1 cellular context compared by ENCODE assay signal in the genomic region with DNA sequence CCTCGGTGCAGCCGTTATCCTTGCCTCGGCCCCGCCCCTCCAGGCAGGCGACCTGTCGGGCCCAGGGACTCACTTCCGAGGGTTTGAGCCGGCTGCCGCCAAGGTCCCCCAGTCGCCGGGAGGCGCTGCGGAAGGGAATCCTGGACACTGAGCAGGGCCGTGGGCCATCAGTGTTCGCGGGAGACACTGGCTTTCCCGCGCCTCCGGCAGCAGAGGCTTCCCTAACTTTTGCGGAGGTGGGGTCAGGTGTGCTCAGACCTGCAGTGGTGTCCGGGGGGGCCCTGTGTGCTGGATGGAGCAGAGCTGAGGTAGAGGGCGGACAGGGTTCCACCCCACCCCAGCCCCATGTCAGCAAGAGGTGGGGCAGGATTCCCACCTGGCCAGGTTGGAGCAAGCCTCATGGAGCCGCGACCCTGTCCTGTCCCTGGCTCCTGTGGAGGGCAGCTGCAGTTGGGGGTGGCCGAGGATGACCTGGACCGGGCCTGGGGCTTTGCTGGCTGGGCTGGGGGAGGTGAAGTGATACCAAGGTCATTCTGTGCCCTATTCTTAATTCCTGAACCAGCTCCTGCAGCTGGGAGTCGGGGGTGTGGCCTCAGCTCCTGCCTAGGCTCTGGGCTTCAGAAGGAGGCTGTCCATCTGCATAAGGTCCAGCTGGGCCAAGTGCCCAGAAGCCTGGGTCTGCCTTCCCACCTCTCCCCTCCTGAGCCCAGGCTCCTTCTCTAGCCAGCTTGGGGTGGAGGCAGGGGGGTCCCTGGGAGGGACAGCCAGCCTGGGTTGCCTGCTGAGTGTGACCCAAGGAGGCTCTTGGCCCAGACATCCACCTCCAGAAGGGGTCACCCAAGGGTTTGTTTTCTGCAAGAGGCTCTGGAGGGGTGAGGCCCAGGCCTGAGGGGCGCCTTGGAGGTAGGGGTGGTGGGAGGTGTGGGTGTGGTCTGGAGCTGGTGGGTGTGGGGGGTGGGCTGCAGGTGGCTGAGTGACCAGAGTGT.
TF ChIP-seq lines count a peak whose summit lies in the region.

No MANE protein-coding gene starts in this region.

TF ChIP-seq in GM23338, 12 proteins besides CTCF, POLR2A, EP300 and RAD21 (continued from another document):
- TF ChIP-seq, protein P1, sequence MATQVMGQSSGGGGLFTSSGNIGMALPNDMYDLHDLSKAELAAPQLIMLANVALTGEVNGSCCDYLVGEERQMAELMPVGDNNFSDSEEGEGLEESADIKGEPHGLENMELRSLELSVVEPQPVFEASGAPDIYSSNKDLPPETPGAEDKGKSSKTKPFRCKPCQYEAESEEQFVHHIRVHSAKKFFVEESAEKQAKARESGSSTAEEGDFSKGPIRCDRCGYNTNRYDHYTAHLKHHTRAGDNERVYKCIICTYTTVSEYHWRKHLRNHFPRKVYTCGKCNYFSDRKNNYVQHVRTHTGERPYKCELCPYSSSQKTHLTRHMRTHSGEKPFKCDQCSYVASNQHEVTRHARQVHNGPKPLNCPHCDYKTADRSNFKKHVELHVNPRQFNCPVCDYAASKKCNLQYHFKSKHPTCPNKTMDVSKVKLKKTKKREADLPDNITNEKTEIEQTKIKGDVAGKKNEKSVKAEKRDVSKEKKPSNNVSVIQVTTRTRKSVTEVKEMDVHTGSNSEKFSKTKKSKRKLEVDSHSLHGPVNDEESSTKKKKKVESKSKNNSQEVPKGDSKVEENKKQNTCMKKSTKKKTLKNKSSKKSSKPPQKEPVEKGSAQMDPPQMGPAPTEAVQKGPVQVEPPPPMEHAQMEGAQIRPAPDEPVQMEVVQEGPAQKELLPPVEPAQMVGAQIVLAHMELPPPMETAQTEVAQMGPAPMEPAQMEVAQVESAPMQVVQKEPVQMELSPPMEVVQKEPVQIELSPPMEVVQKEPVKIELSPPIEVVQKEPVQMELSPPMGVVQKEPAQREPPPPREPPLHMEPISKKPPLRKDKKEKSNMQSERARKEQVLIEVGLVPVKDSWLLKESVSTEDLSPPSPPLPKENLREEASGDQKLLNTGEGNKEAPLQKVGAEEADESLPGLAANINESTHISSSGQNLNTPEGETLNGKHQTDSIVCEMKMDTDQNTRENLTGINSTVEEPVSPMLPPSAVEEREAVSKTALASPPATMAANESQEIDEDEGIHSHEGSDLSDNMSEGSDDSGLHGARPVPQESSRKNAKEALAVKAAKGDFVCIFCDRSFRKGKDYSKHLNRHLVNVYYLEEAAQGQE (IDR thresholded peaks at IDR 0.05; ENCODE audit: unreplicated experiment): no peak
- TF ChIP-seq EZH2phosphoT487 (IDR thresholded peaks at IDR 0.05; ENCODE audit: unreplicated experiment) (no peak), ZNF331 (CRISPR knock-in tag; IDR thresholded peaks at IDR 0.05; ENCODE audit: low read depth) (no peak), NANOG (IDR thresholded peaks at IDR 0.05; ENCODE audit: borderline replicate concordance) (no peak), EZH2 (IDR thresholded peaks at IDR 0.05; ENCODE audit: low read depth, unreplicated experiment) (no peak), POLR2AphosphoS5 (IDR thresholded peaks at IDR 0.05; ENCODE audit: low read depth) (no peak), STAT1 (IDR thresholded peaks at IDR 0.05; ENCODE audit: unreplicated experiment) (no peak)
- TF ChIP-seq, protein P2, sequence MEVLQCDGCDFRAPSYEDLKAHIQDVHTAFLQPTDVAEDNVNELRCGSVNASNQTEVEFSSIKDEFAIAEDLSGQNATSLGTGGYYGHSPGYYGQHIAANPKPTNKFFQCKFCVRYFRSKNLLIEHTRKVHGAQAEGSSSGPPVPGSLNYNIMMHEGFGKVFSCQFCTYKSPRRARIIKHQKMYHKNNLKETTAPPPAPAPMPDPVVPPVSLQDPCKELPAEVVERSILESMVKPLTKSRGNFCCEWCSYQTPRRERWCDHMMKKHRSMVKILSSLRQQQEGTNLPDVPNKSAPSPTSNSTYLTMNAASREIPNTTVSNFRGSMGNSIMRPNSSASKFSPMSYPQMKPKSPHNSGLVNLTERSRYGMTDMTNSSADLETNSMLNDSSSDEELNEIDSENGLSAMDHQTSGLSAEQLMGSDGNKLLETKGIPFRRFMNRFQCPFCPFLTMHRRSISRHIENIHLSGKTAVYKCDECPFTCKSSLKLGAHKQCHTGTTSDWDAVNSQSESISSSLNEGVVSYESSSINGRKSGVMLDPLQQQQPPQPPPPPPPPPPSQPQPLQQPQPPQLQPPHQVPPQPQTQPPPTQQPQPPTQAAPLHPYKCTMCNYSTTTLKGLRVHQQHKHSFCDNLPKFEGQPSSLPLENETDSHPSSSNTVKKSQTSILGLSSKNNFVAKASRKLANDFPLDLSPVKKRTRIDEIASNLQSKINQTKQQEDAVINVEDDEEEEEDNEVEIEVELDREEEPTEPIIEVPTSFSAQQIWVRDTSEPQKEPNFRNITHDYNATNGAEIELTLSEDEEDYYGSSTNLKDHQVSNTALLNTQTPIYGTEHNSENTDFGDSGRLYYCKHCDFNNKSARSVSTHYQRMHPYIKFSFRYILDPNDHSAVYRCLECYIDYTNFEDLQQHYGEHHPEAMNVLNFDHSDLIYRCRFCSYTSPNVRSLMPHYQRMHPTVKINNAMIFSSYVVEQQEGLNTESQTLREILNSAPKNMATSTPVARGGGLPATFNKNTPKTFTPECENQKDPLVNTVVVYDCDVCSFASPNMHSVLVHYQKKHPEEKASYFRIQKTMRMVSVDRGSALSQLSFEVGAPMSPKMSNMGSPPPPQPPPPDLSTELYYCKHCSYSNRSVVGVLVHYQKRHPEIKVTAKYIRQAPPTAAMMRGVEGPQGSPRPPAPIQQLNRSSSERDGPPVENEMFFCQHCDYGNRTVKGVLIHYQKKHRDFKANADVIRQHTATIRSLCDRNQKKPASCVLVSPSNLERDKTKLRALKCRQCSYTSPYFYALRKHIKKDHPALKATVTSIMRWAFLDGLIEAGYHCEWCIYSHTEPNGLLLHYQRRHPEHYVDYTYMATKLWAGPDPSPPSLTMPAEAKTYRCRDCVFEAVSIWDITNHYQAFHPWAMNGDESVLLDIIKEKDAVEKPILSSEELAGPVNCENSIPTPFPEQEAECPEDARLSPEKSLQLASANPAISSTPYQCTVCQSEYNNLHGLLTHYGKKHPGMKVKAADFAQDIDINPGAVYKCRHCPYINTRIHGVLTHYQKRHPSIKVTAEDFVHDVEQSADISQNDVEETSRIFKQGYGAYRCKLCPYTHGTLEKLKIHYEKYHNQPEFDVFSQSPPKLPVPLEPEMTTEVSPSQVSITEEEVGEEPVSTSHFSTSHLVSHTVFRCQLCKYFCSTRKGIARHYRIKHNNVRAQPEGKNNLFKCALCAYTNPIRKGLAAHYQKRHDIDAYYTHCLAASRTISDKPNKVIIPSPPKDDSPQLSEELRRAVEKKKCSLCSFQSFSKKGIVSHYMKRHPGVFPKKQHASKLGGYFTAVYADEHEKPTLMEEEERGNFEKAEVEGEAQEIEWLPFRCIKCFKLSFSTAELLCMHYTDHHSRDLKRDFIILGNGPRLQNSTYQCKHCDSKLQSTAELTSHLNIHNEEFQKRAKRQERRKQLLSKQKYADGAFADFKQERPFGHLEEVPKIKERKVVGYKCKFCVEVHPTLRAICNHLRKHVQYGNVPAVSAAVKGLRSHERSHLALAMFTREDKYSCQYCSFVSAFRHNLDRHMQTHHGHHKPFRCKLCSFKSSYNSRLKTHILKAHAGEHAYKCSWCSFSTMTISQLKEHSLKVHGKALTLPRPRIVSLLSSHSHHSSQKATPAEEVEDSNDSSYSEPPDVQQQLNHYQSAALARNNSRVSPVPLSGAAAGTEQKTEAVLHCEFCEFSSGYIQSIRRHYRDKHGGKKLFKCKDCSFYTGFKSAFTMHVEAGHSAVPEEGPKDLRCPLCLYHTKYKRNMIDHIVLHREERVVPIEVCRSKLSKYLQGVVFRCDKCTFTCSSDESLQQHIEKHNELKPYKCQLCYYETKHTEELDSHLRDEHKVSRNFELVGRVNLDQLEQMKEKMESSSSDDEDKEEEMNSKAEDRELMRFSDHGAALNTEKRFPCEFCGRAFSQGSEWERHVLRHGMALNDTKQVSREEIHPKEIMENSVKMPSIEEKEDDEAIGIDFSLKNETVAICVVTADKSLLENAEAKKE (CRISPR knock-in tag; IDR thresholded peaks at IDR 0.05): no peak
- TF ChIP-seq, protein P3, sequence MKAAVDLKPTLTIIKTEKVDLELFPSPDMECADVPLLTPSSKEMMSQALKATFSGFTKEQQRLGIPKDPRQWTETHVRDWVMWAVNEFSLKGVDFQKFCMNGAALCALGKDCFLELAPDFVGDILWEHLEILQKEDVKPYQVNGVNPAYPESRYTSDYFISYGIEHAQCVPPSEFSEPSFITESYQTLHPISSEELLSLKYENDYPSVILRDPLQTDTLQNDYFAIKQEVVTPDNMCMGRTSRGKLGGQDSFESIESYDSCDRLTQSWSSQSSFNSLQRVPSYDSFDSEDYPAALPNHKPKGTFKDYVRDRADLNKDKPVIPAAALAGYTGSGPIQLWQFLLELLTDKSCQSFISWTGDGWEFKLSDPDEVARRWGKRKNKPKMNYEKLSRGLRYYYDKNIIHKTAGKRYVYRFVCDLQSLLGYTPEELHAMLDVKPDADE (IDR thresholded peaks at IDR 0.05): no peak
